ENCODE assay signal across 1 cellular context in the genomic region with DNA sequence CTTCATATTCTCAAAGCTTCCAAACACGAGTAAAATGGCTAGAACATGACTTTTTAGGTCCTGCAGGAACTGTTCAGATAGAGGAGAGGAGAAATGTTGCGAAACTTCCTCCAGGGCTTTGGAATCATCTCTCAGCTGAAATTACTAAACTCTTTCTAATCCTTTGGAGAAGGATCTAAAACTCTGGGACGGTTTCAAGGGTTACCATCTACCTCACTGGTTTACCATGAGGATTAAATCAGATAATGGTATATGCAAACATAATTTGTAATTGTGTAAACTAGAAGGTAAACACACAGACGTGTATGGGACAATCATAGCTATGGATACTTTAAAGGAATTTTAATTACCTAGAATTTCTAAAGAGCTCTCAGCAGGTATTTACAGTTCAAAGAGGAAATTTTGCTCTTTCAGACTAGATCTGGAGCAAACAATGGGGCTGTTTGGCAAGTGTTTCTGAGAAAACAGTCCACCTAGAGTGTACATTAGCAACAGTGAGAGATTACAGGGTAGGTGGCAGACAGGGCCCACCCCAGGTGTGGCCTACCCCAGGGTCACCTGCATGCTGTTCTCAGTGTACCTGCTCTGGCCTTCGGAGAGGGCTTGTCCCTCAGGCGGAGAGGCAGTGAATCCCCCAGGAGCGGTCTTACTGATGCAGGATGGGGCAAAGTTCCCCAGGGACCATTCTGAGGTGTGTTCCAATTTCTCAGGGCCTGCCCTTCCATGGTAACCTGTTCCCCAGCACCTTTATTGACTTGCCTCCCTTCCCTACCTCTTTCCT.
A peak's percentile ranks its signal among the peaks of the same experiment; 100 is the strongest.
TF ChIP-seq lines count a peak whose summit lies in the region.

No MANE protein-coding gene starts in this region.

TF ChIP-seq in HepG2, 621 proteins besides CTCF, POLR2A, EP300 and RAD21 (continued from another document and continues in another):
- TF ChIP-seq ZNF614 (CRISPR knock-in tag; IDR thresholded peaks at IDR 0.05; ENCODE audit: borderline replicate concordance) (peak; percentile 73; the same call in 1 of the 2 replicates), MBD4 (IDR thresholded peaks at IDR 0.05; ENCODE audit: borderline replicate concordance, low read length) (peak; percentile 89), ZNF12 (CRISPR knock-in tag; IDR thresholded peaks at IDR 0.05) (0 out of 2 replicates have a peak, but pooled peaks have one; percentile 56), NKX3-1 (CRISPR knock-in tag; IDR thresholded peaks at IDR 0.05) (peak; percentile 85), ZNF17 (CRISPR knock-in tag; IDR thresholded peaks at IDR 0.05) (no peak), ZNF839 (CRISPR knock-in tag; IDR thresholded peaks at IDR 0.05; ENCODE audit: borderline replicate concordance) (no peak), KDM6A (CRISPR knock-in tag; IDR thresholded peaks at IDR 0.05; ENCODE audit: low read depth) (peak; percentile 69; the same call in 1 of the 2 replicates), FOXA3 (CRISPR knock-in tag; IDR thresholded peaks at IDR 0.05) (peak; percentile 95), GFI1 (CRISPR knock-in tag; IDR thresholded peaks at IDR 0.05; ENCODE audit: borderline replicate concordance) (peak; percentile 92), ZNF451 (CRISPR knock-in tag; IDR thresholded peaks at IDR 0.05) (no peak), SMARCC2 (IDR thresholded peaks at IDR 0.05) (peak; percentile 50; the same call in 1 of the 2 replicates), HOXA5 (CRISPR knock-in tag; IDR thresholded peaks at IDR 0.05) (peak; percentile 60; the same call in 1 of the 2 replicates), HNF4A (CRISPR knock-in tag; IDR thresholded peaks at IDR 0.05) (peak; percentile 83), NR2C2 (CRISPR knock-in tag; IDR thresholded peaks at IDR 0.05; ENCODE audit: borderline replicate concordance) (peak; percentile 60; the same call in 1 of the 2 replicates), XBP1 (CRISPR knock-in tag; IDR thresholded peaks at IDR 0.05) (no peak), FOXO1 (CRISPR knock-in tag; IDR thresholded peaks at IDR 0.05) (peak; percentile 74), CBX1 (IDR thresholded peaks at IDR 0.05; ENCODE audit: low read depth) (no peak), ATM (IDR thresholded peaks at IDR 0.05; ENCODE audit: borderline replicate concordance) (no peak), ZNF749 (CRISPR knock-in tag; IDR thresholded peaks at IDR 0.05; ENCODE audit: borderline replicate concordance) (peak; percentile 68; the same call in 1 of the 2 replicates), HOXD1 (CRISPR knock-in tag; IDR thresholded peaks at IDR 0.05) (no peak), NFIC (IDR thresholded peaks at IDR 0.05; ENCODE audit: low read length) (peak; percentile 94), TARDBP (CRISPR knock-in tag; IDR thresholded peaks at IDR 0.05) (peak; percentile 86), ZNF33A (CRISPR knock-in tag; IDR thresholded peaks at IDR 0.05; ENCODE audit: borderline replicate concordance) (no peak), ZNF432 (CRISPR knock-in tag; IDR thresholded peaks at IDR 0.05; ENCODE audit: borderline replicate concordance) (no peak), AGO2 (optimal IDR thresholded peaks at IDR 0.05; ENCODE audit: low read depth, low read length) (no peak), SALL1 (CRISPR knock-in tag; IDR thresholded peaks at IDR 0.05) (peak; percentile 75), NCOR1 (IDR thresholded peaks at IDR 0.05; ENCODE audit: borderline replicate concordance, low read length) (peak; percentile 95), ZFP1 (CRISPR knock-in tag; IDR thresholded peaks at IDR 0.05) (peak; percentile 68; the same call in 1 of the 2 replicates), ZFY (CRISPR knock-in tag; IDR thresholded peaks at IDR 0.05) (peak; percentile 62), SAP130 (CRISPR knock-in tag; IDR thresholded peaks at IDR 0.05; ENCODE audit: low read depth) (peak; percentile 81)
- TF ChIP-seq, protein P1, sequence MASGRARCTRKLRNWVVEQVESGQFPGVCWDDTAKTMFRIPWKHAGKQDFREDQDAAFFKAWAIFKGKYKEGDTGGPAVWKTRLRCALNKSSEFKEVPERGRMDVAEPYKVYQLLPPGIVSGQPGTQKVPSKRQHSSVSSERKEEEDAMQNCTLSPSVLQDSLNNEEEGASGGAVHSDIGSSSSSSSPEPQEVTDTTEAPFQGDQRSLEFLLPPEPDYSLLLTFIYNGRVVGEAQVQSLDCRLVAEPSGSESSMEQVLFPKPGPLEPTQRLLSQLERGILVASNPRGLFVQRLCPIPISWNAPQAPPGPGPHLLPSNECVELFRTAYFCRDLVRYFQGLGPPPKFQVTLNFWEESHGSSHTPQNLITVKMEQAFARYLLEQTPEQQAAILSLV (CRISPR knock-in tag; IDR thresholded peaks at IDR 0.05; ENCODE audit: borderline replicate concordance): no peak
- TF ChIP-seq, protein P2, sequence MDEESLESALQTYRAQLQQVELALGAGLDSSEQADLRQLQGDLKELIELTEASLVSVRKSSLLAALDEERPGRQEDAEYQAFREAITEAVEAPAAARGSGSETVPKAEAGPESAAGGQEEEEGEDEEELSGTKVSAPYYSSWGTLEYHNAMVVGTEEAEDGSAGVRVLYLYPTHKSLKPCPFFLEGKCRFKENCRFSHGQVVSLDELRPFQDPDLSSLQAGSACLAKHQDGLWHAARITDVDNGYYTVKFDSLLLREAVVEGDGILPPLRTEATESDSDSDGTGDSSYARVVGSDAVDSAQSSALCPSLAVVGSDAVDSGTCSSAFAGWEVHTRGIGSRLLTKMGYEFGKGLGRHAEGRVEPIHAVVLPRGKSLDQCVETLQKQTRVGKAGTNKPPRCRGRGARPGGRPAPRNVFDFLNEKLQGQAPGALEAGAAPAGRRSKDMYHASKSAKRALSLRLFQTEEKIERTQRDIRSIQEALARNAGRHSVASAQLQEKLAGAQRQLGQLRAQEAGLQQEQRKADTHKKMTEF (CRISPR knock-in tag; IDR thresholded peaks at IDR 0.05): peak; percentile 89; the same call in 1 of the 2 replicates
- TF ChIP-seq, protein P3, sequence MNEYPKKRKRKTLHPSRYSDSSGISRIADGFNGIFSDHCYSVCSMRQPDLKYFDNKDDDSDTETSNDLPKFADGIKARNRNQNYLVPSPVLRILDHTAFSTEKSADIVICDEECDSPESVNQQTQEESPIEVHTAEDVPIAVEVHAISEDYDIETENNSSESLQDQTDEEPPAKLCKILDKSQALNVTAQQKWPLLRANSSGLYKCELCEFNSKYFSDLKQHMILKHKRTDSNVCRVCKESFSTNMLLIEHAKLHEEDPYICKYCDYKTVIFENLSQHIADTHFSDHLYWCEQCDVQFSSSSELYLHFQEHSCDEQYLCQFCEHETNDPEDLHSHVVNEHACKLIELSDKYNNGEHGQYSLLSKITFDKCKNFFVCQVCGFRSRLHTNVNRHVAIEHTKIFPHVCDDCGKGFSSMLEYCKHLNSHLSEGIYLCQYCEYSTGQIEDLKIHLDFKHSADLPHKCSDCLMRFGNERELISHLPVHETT (CRISPR knock-in tag; conservative IDR thresholded peaks at IDR 0.05): no peak
- TF ChIP-seq, protein P4, sequence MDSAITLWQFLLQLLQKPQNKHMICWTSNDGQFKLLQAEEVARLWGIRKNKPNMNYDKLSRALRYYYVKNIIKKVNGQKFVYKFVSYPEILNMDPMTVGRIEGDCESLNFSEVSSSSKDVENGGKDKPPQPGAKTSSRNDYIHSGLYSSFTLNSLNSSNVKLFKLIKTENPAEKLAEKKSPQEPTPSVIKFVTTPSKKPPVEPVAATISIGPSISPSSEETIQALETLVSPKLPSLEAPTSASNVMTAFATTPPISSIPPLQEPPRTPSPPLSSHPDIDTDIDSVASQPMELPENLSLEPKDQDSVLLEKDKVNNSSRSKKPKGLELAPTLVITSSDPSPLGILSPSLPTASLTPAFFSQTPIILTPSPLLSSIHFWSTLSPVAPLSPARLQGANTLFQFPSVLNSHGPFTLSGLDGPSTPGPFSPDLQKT (CRISPR knock-in tag; IDR thresholded peaks at IDR 0.05; ENCODE audit: borderline replicate concordance): no peak
- TF ChIP-seq, protein P5, sequence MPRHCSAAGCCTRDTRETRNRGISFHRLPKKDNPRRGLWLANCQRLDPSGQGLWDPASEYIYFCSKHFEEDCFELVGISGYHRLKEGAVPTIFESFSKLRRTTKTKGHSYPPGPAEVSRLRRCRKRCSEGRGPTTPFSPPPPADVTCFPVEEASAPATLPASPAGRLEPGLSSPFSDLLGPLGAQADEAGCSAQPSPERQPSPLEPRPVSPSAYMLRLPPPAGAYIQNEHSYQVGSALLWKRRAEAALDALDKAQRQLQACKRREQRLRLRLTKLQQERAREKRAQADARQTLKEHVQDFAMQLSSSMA (CRISPR knock-in tag; IDR thresholded peaks at IDR 0.05): no peak
- TF ChIP-seq, protein P6, sequence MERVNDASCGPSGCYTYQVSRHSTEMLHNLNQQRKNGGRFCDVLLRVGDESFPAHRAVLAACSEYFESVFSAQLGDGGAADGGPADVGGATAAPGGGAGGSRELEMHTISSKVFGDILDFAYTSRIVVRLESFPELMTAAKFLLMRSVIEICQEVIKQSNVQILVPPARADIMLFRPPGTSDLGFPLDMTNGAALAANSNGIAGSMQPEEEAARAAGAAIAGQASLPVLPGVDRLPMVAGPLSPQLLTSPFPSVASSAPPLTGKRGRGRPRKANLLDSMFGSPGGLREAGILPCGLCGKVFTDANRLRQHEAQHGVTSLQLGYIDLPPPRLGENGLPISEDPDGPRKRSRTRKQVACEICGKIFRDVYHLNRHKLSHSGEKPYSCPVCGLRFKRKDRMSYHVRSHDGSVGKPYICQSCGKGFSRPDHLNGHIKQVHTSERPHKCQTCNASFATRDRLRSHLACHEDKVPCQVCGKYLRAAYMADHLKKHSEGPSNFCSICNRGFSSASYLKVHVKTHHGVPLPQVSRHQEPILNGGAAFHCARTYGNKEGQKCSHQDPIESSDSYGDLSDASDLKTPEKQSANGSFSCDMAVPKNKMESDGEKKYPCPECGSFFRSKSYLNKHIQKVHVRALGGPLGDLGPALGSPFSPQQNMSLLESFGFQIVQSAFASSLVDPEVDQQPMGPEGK (CRISPR knock-in tag; IDR thresholded peaks at IDR 0.05): peak; percentile 74
- TF ChIP-seq, protein P7, sequence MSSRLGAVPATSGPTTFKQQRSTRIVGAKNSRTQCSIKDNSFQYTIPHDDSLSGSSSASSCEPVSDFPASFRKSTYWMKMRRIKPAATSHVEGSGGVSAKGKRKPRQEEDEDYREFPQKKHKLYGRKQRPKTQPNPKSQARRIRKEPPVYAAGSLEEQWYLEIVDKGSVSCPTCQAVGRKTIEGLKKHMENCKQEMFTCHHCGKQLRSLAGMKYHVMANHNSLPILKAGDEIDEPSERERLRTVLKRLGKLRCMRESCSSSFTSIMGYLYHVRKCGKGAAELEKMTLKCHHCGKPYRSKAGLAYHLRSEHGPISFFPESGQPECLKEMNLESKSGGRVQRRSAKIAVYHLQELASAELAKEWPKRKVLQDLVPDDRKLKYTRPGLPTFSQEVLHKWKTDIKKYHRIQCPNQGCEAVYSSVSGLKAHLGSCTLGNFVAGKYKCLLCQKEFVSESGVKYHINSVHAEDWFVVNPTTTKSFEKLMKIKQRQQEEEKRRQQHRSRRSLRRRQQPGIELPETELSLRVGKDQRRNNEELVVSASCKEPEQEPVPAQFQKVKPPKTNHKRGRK (CRISPR knock-in tag; IDR thresholded peaks at IDR 0.05): no peak
- TF ChIP-seq, protein P8, sequence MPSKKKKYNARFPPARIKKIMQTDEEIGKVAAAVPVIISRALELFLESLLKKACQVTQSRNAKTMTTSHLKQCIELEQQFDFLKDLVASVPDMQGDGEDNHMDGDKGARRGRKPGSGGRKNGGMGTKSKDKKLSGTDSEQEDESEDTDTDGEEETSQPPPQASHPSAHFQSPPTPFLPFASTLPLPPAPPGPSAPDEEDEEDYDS (CRISPR knock-in tag; IDR thresholded peaks at IDR 0.05): peak; percentile 30; the same call in 1 of the 2 replicates
- TF ChIP-seq, protein P9, sequence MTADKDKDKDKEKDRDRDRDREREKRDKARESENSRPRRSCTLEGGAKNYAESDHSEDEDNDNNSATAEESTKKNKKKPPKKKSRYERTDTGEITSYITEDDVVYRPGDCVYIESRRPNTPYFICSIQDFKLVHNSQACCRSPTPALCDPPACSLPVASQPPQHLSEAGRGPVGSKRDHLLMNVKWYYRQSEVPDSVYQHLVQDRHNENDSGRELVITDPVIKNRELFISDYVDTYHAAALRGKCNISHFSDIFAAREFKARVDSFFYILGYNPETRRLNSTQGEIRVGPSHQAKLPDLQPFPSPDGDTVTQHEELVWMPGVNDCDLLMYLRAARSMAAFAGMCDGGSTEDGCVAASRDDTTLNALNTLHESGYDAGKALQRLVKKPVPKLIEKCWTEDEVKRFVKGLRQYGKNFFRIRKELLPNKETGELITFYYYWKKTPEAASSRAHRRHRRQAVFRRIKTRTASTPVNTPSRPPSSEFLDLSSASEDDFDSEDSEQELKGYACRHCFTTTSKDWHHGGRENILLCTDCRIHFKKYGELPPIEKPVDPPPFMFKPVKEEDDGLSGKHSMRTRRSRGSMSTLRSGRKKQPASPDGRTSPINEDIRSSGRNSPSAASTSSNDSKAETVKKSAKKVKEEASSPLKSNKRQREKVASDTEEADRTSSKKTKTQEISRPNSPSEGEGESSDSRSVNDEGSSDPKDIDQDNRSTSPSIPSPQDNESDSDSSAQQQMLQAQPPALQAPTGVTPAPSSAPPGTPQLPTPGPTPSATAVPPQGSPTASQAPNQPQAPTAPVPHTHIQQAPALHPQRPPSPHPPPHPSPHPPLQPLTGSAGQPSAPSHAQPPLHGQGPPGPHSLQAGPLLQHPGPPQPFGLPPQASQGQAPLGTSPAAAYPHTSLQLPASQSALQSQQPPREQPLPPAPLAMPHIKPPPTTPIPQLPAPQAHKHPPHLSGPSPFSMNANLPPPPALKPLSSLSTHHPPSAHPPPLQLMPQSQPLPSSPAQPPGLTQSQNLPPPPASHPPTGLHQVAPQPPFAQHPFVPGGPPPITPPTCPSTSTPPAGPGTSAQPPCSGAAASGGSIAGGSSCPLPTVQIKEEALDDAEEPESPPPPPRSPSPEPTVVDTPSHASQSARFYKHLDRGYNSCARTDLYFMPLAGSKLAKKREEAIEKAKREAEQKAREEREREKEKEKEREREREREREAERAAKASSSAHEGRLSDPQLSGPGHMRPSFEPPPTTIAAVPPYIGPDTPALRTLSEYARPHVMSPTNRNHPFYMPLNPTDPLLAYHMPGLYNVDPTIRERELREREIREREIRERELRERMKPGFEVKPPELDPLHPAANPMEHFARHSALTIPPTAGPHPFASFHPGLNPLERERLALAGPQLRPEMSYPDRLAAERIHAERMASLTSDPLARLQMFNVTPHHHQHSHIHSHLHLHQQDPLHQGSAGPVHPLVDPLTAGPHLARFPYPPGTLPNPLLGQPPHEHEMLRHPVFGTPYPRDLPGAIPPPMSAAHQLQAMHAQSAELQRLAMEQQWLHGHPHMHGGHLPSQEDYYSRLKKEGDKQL (CRISPR knock-in tag; IDR thresholded peaks at IDR 0.05; ENCODE audit: low read depth): peak; percentile 97
- TF ChIP-seq, protein P10, sequence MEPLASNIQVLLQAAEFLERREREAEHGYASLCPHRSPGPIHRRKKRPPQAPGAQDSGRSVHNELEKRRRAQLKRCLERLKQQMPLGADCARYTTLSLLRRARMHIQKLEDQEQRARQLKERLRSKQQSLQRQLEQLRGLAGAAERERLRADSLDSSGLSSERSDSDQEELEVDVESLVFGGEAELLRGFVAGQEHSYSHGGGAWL (CRISPR knock-in tag; IDR thresholded peaks at IDR 0.05): no peak
